In genomic region chr12:71685961-71686657, GRCh38 we compare ENCODE assay signal across 1 cellular context.
TF ChIP-seq lines count a peak whose summit lies in the region.

Gene TMEM19 (plus strand): TSS chr12:71686082. CDS start chr12:71686681, 599 bp downstream.

TF ChIP-seq in HepG2, 621 proteins besides CTCF, POLR2A, EP300 and RAD21 (continued from another document and continues in another):
- no peak for TF ChIP-seq GPBP1L1 (CRISPR knock-in tag; IDR thresholded peaks at IDR 0.05)
- peak; percentile 95 for TF ChIP-seq SKI (IDR thresholded peaks at IDR 0.05; ENCODE audit: partially characterized antibody)
- peak; percentile 92 for TF ChIP-seq ZNF546 (CRISPR knock-in tag; conservative IDR thresholded peaks at IDR 0.05)
- no peak for TF ChIP-seq HDAC6 (IDR thresholded peaks at IDR 0.05; ENCODE audit: low read depth, low read length)
- TF ChIP-seq ZNF350 (CRISPR knock-in tag; IDR thresholded peaks at IDR 0.05; ENCODE audit: borderline replicate concordance, low read depth): peak; percentile 95
- TF ChIP-seq REXO4 (CRISPR knock-in tag; IDR thresholded peaks at IDR 0.05; ENCODE audit: borderline replicate concordance): no peak
- no peak; the same call in 1 of the 2 replicates for TF ChIP-seq ZBTB10 (CRISPR knock-in tag; IDR thresholded peaks at IDR 0.05; ENCODE audit: borderline replicate concordance)
- TF ChIP-seq CSRNP1 (CRISPR knock-in tag; IDR thresholded peaks at IDR 0.05): peak; percentile 94
- no peak for TF ChIP-seq FOSL1 (CRISPR knock-in tag; IDR thresholded peaks at IDR 0.05; ENCODE audit: borderline replicate concordance)
- TF ChIP-seq NKX3-1 (CRISPR knock-in tag; IDR thresholded peaks at IDR 0.05): no peak; the same call in 1 of the 2 replicates
- 0 out of 2 replicates have a peak, but pooled peaks have one; percentile 54 for TF ChIP-seq PAX8 (CRISPR knock-in tag; IDR thresholded peaks at IDR 0.05; ENCODE audit: borderline replicate concordance)
- no peak for TF ChIP-seq ZNF549 (CRISPR knock-in tag; IDR thresholded peaks at IDR 0.05)
- no peak for TF ChIP-seq SMAD9 (CRISPR knock-in tag; IDR thresholded peaks at IDR 0.05)
- TF ChIP-seq CAMTA2 (CRISPR knock-in tag; IDR thresholded peaks at IDR 0.05; ENCODE audit: borderline replicate concordance): no peak; the same call in 1 of the 2 replicates
- no peak for TF ChIP-seq ZNF432 (CRISPR knock-in tag; IDR thresholded peaks at IDR 0.05; ENCODE audit: borderline replicate concordance)
- TF ChIP-seq MEIS1 (CRISPR knock-in tag; IDR thresholded peaks at IDR 0.05; ENCODE audit: borderline replicate concordance): peak; percentile 55
- no peak for TF ChIP-seq CHD4 (IDR thresholded peaks at IDR 0.05; ENCODE audit: borderline replicate concordance, low read length)
- TF ChIP-seq DR1 (CRISPR knock-in tag; IDR thresholded peaks at IDR 0.05): peak; percentile 67
- TF ChIP-seq ZBTB42 (CRISPR knock-in tag; IDR thresholded peaks at IDR 0.05): 0 out of 2 replicates have a peak, but pooled peaks have one; percentile 72
- no peak for TF ChIP-seq ZNF576 (CRISPR knock-in tag; IDR thresholded peaks at IDR 0.05)
- peak; percentile 19; the same call in 1 of the 2 replicates for TF ChIP-seq CREM (IDR thresholded peaks at IDR 0.05)
- no peak for TF ChIP-seq CREM (CRISPR knock-in tag; IDR thresholded peaks at IDR 0.05)
- peak; percentile 70; the same call in 1 of the 2 replicates for TF ChIP-seq MED1 (CRISPR knock-in tag; IDR thresholded peaks at IDR 0.05)
- no peak for TF ChIP-seq MZF1 (CRISPR knock-in tag; IDR thresholded peaks at IDR 0.05; ENCODE audit: borderline replicate concordance)
- TF ChIP-seq RXRA (CRISPR knock-in tag; IDR thresholded peaks at IDR 0.05): peak; percentile 91
- no peak for TF ChIP-seq ZNF558 (CRISPR knock-in tag; IDR thresholded peaks at IDR 0.05; ENCODE audit: borderline replicate concordance)
- TF ChIP-seq SMARCE1 (IDR thresholded peaks at IDR 0.05; ENCODE audit: borderline replicate concordance): no peak
- TF ChIP-seq JARID2 (CRISPR knock-in tag; IDR thresholded peaks at IDR 0.05; ENCODE audit: insufficient replicate concordance): no peak
- TF ChIP-seq DPF2 (CRISPR knock-in tag; IDR thresholded peaks at IDR 0.05; ENCODE audit: borderline replicate concordance, low read depth): no peak
- TF ChIP-seq SRSF4 (IDR thresholded peaks at IDR 0.05; ENCODE audit: low read depth, low read length, poor library complexity, severe bottlenecking): no peak
- no peak for TF ChIP-seq GATA4 (IDR thresholded peaks at IDR 0.05; ENCODE audit: borderline replicate concordance, low read depth)
- no peak for TF ChIP-seq TRIM24 (CRISPR knock-in tag; IDR thresholded peaks at IDR 0.05)
- no peak for TF ChIP-seq JUND (CRISPR knock-in tag; IDR thresholded peaks at IDR 0.05)
- TF ChIP-seq ZNF530 (CRISPR knock-in tag; IDR thresholded peaks at IDR 0.05; ENCODE audit: low read depth): no peak
- no peak for TF ChIP-seq ZNF512B (CRISPR knock-in tag; IDR thresholded peaks at IDR 0.05; ENCODE audit: borderline replicate concordance)
- no peak; the same call in 1 of the 2 replicates for TF ChIP-seq E2F1 (CRISPR knock-in tag; IDR thresholded peaks at IDR 0.05)
- peak; percentile 85 for TF ChIP-seq HIVEP1 (CRISPR knock-in tag; IDR thresholded peaks at IDR 0.05)
- no peak for TF ChIP-seq ONECUT2 (CRISPR knock-in tag; IDR thresholded peaks at IDR 0.05)
- TF ChIP-seq ZNF513 (CRISPR knock-in tag; conservative IDR thresholded peaks at IDR 0.05): no peak
- peak; percentile 77; the same call in 1 of the 2 replicates for TF ChIP-seq ZBTB7B (CRISPR knock-in tag; IDR thresholded peaks at IDR 0.05)
- TF ChIP-seq UBTF (CRISPR knock-in tag; IDR thresholded peaks at IDR 0.05): peak; percentile 99
- TF ChIP-seq ZNF44 (CRISPR knock-in tag; IDR thresholded peaks at IDR 0.05): 0 out of 2 replicates have a peak, but pooled peaks have one; percentile 78
- no peak for TF ChIP-seq ZNF337 (CRISPR knock-in tag; IDR thresholded peaks at IDR 0.05; ENCODE audit: borderline replicate concordance, low read depth)
- TF ChIP-seq HMG20B (CRISPR knock-in tag; conservative IDR thresholded peaks at IDR 0.05): no peak
- TF ChIP-seq ZNF883 (CRISPR knock-in tag; IDR thresholded peaks at IDR 0.05; ENCODE audit: not compliant biosample characterization): peak; percentile 93
- TF ChIP-seq ZNF574 (CRISPR knock-in tag; IDR thresholded peaks at IDR 0.05): peak; percentile 83
- TF ChIP-seq NCOR1 (IDR thresholded peaks at IDR 0.05; ENCODE audit: borderline replicate concordance, low read length): 0 out of 2 replicates have a peak, but pooled peaks have one; percentile 53
- TF ChIP-seq THAP11 (CRISPR knock-in tag; IDR thresholded peaks at IDR 0.05): peak; percentile 66
- peak; percentile 71; the same call in 1 of the 2 replicates for TF ChIP-seq ZMAT3 (CRISPR knock-in tag; conservative IDR thresholded peaks at IDR 0.05)
